In genomic region chr18:76351961-76352581, GRCh38 we compare ENCODE assay signal across 8 cellular contexts.
A peak's percentile ranks its signal among the peaks of the same experiment; 100 is the strongest.
DNase-seq lines count a peak whose midpoint lies in the region; ATAC-seq, FAIRE-seq and TF ChIP-seq lines count a peak whose summit lies in the region.

No MANE protein-coding gene starts in this region.

- peaks cover 0 to 11% (median 5%) of the 10 kb centered on the region in 12 donors for H3K4me1 ChIP-seq in heart left ventricle

- ATAC-seq in heart left ventricle (peak; percentile 81 to 91 (median 88)), GM21717 (IDR thresholded peaks at IDR 0.05; ENCODE audit: unreplicated experiment) (no peak)

- FAIRE-seq in GM19239 (lab: Jason Lieb, UNC): no peak

- peaks cover 0 to 6% (median 0%) of the 10 kb centered on the region in 12 donors for H3K9me3 ChIP-seq in heart left ventricle

- DNase-seq in HT1080 (ENCODE audit: low read depth) (peak; percentile 66), SHP77 treated with DMSO at 0.1 percent for 48 hours (lab: John Stamatoyannopoulos, UW) (peak; percentile 61), heart left ventricle (peak in 2 of 5 donors; percentile 43 to 71), stromal cell of bone marrow (ENCODE audit: low read depth) (peak; percentile 47), GM19239 (ENCODE audit: insufficient read length, low spot score) (no peak), substantia nigra (lab: John Stamatoyannopoulos, UW) (no peak)
- no peak for DNase-seq in effector CD4-positive, alpha-beta T cell

- WGBS in heart left ventricle, 4 donors: 37 to 56% (median 49%) methylated on average over 24 of the region's 24 CpGs

- intact Hi-C loops in heart left ventricle (cut with DNase I): loop anchor here in 1 of 10 donors (5.0 kb wide), 1 partner anchor 1700 kb away; no protein-coding TSS in a partner anchor

- no peak for TF ChIP-seq CTCF in heart left ventricle (IDR thresholded peaks at IDR 0.05)

- H3K4me3 ChIP-seq in heart left ventricle: peak overlapping the region in 2 of 12 donors; percentile 10 to 24

- H3K27ac ChIP-seq in heart left ventricle (peak overlapping the region in 1 of 12 donors; percentile 66), substantia nigra (ENCODE audit: low read depth, low read length, poor library complexity, severe bottlenecking) (no peak overlapping the region)

- no peak for TF ChIP-seq POLR2A in heart left ventricle (IDR thresholded peaks at IDR 0.05)

- no peaks in the 10 kb centered on the region for H3K27me3 ChIP-seq in heart left ventricle

- H3K36me3 ChIP-seq in heart left ventricle: peaks cover 0 to 13% (median 0%) of the 10 kb centered on the region in 9 donors

Comparison
In these comparisons a context has a peak if more than half of its experiments do, and no peak if none do; other contexts are left out.
1. DNase-seq: peak in HT1080 (single experiment), SHP77 treated with DMSO at 0.1 percent for 48 hours (single experiment) and stromal cell of bone marrow (single experiment); none in effector CD4-positive, alpha-beta T cell (single experiment), GM19239 (single experiment) and substantia nigra (0 of 49).